Comparison of ENCODE assay signal across 1 cellular context in the genomic region with DNA sequence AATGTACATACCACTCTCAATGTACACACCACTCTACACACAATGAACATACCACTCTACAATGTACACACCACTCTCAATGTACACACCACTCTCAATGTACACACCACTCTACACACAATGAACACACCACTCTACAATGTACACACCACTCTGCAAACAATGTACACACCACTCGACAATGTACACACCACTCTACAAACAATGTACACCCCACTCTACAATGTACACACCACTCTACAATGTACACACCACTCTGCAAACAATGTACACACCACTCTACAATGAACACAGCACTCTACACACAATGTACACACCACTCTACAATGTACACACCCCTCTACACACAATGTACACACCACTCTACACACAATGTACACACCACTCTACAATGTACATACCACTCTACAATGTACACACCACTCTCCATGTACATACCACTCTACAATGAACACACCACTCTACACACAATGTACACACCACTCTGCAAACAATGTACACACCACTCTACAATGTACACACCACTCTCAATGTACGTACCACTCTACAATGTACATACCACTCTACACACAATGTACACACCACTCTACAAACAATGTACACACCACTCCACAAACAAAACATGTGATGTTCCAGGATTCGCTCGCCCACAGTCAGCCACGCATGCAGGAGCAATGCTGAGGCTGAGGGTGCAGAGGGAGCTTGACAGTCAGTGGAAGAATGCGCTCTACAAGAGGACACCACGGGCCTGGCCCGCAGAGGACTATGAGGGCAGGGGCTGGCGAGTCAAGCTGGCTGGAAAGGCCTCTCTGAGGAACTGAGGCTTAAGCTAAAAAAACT.
TF ChIP-seq lines count a peak whose summit lies in the region.

No MANE protein-coding gene starts in this region.

TF ChIP-seq in H1, 55 proteins besides CTCF, POLR2A, EP300 and RAD21 (continued from another document):
- TF ChIP-seq CTBP2 (IDR thresholded peaks at IDR 0.05; ENCODE audit: borderline replicate concordance, insufficient read depth, insufficient read length, low read length) (no peak), HDAC2 (IDR thresholded peaks at IDR 0.05; ENCODE audit: borderline replicate concordance in 1 of 2, low read depth in 2 of 2, low read length in 2 of 2) (no peak), RNF2 (IDR thresholded peaks at IDR 0.05; ENCODE audit: borderline replicate concordance, low read depth, low read length, missing control alignments, poor library complexity, severe bottlenecking) (no peak), SAP30 (IDR thresholded peaks at IDR 0.05; ENCODE audit: insufficient read depth, insufficient replicate concordance, low read length) (no peak), CBX8 (IDR thresholded peaks at IDR 0.05; ENCODE audit: borderline replicate concordance, low read depth, low read length) (no peak), TAF7 (optimal IDR thresholded peaks at IDR 0.05; ENCODE audit: borderline replicate concordance, low read depth, low read length) (no peak)
TF ChIP-seq in H1: peak in this region for 0.
